In genomic region chr5:113682497-113683136, GRCh38 we compare ENCODE assay signal across 12 cellular contexts.
DNase-seq lines count a peak whose midpoint lies in the region; ATAC-seq, FAIRE-seq and TF ChIP-seq lines count a peak whose summit lies in the region.
"Had no signal": no experiment of that assay in that cellular context is flagged by ENCODE, and none has a peak within 500 bp of the region (broad histone marks: within the 10 kb centered on the region; RNA-seq: fewer than 3 reads in every experiment).

No MANE protein-coding gene starts in this region.

- no peak overlapping the region for H3K56ac ChIP-seq in mesendoderm (ENCODE audit: low read length)

- H2BK5ac ChIP-seq in mesendoderm (ENCODE audit: low read length): peak overlapping the region; percentile 1

- H3K4me1 Mint-ChIP-seq in astrocyte (ENCODE audit: low read depth, unreplicated experiment): no peaks in the 10 kb centered on the region

- H3K27me3 ChIP-seq in astrocyte (ENCODE audit: insufficient read depth, low read length): no peaks in the 10 kb centered on the region
- no peaks in the 10 kb centered on the region for H3K27me3 ChIP-seq in mesendoderm (ENCODE audit: insufficient read depth, low read length, poor library complexity)

- H3K9me3 Mint-ChIP-seq in astrocyte (ENCODE audit: unreplicated experiment): no peaks in the 10 kb centered on the region

- no peak overlapping the region for H3K4me3 ChIP-seq in astrocyte (ENCODE audit: insufficient read depth, low read depth, low read length)
- H3K4me3 ChIP-seq in mesendoderm (ENCODE audit: low read length): no peak overlapping the region

- no peak overlapping the region for H2BK120ac ChIP-seq in mesendoderm (ENCODE audit: low read depth, low read length)

- H3K27ac Mint-ChIP-seq in astrocyte (ENCODE audit: unreplicated experiment): no peak overlapping the region

- H4K20me1 ChIP-seq in astrocyte (ENCODE audit: insufficient read depth, low read length): no peaks in the 10 kb centered on the region

- no peak overlapping the region for H3K4me3 Mint-ChIP-seq in astrocyte (ENCODE audit: unreplicated experiment)

- H3K27me3 Mint-ChIP-seq in astrocyte (ENCODE audit: low read depth, unreplicated experiment): no peaks in the 10 kb centered on the region

- no peaks in the 10 kb centered on the region for H3K4me1 ChIP-seq in astrocyte (ENCODE audit: insufficient read depth, low read length)
- peaks cover 11% of the 10 kb centered on the region for H3K4me1 ChIP-seq in mesendoderm (ENCODE audit: control insufficient read depth, low read depth, low read length)

- H3K18ac ChIP-seq in mesendoderm (ENCODE audit: low read length): peak overlapping the region; percentile 94

- H4K5ac ChIP-seq in mesendoderm (ENCODE audit: low read length): no peak overlapping the region

- WGBS in mesendoderm (ENCODE audit: extremely low coverage, insufficient coverage, low lambda C conversion rate): no CpG with 5 or more reads among the region's 7 CpGs

- ATAC-seq in HG03354 (IDR thresholded peaks at IDR 0.05; ENCODE audit: poor library complexity, severe bottlenecking, unreplicated experiment): no peak

- H3K23ac ChIP-seq in mesendoderm (ENCODE audit: low read length): no peak overlapping the region

- no peak for FAIRE-seq in astrocyte (lab: Jason Lieb, UNC)

- no peak for TF ChIP-seq CTCF in astrocyte (IDR thresholded peaks at IDR 0.05; ENCODE audit: insufficient read depth, low read depth, low read length)

- H2BK15ac ChIP-seq in mesendoderm (replicated peaks; ENCODE audit: low read depth): no peak overlapping the region

- no peak overlapping the region for H2AFZ ChIP-seq in astrocyte (ENCODE audit: low read depth, low read length)

- H3K4ac ChIP-seq in mesendoderm (ENCODE audit: low read depth, low read length): no peak overlapping the region

- H3K36me3 ChIP-seq in astrocyte (ENCODE audit: insufficient read depth, low read length): no peaks in the 10 kb centered on the region
- H3K36me3 ChIP-seq in mesendoderm (ENCODE audit: control insufficient read depth, insufficient read depth, low read length): no peaks in the 10 kb centered on the region

- no peaks in the 10 kb centered on the region for H3K9me3 ChIP-seq in astrocyte (ENCODE audit: insufficient read depth, low read depth, low read length)

- H3K36me3 Mint-ChIP-seq in astrocyte (ENCODE audit: low read depth, unreplicated experiment): no peaks in the 10 kb centered on the region

- no peak overlapping the region for H4K8ac ChIP-seq in mesendoderm (ENCODE audit: low read depth, low read length)

- H3K9ac ChIP-seq in astrocyte (ENCODE audit: low read length): no peak overlapping the region
- H3K9ac ChIP-seq in mesendoderm (ENCODE audit: low read length): no peak overlapping the region

- H2AK5ac ChIP-seq in mesendoderm (ENCODE audit: low read length): no peak overlapping the region

- H3K4me2 ChIP-seq in astrocyte (ENCODE audit: low read length): no peak overlapping the region
- H3K4me2 ChIP-seq in mesendoderm (ENCODE audit: low read length): no peak overlapping the region

- H3K79me1 ChIP-seq in mesendoderm (ENCODE audit: low read length): no peaks in the 10 kb centered on the region

- DNase-seq in DMS 273 (lab: John Stamatoyannopoulos, UW; ENCODE audit: unreplicated experiment): peak; percentile 44
- no peak for DNase-seq in DMS 273 treated with DMSO at 0.1 percent for 48 hours (lab: John Stamatoyannopoulos, UW)
- DNase-seq in M059J (ENCODE audit: low read depth): peak; percentile 2
- peak; percentile 3 for DNase-seq in astrocyte (ENCODE audit: low read depth)
- peak; percentile 91 for DNase-seq in mesendoderm
- no peak for DNase-seq in globus pallidus (ENCODE audit: low spot score)
- no peak for DNase-seq in SK-N-DZ (ENCODE audit: low spot score)
- DNase-seq: 8988T; activated naive CD4-positive, alpha-beta T cell treated with Interleukin-2 at 50 U/mL for 16 hours; effector CD8-positive, alpha-beta T cell; stimulated activated CD4-positive, alpha-beta T cell treated with anti-CD3 and anti-CD28 coated beads, Interleukin-4, amount 100 ng/mL, for 24 hours had no signal

- H3K27ac ChIP-seq in astrocyte (ENCODE audit: low read depth, low read length) (no peak overlapping the region), mesendoderm (ENCODE audit: low read depth, low read length) (peak overlapping the region; percentile 52)

- H3K79me2 ChIP-seq in astrocyte (ENCODE audit: insufficient read depth, low read length) (no peaks in the 10 kb centered on the region), mesendoderm (ENCODE audit: control insufficient read depth, insufficient read depth, low read length) (no peaks in the 10 kb centered on the region)

Comparison
In these comparisons a context has a peak if more than half of its experiments do, and no peak if none do; other contexts are left out.
1. DNase-seq: peak in DMS 273 (single experiment), M059J (single experiment), astrocyte (single experiment) and mesendoderm (single experiment); none in DMS 273 treated with DMSO at 0.1 percent for 48 hours (single experiment), globus pallidus (single experiment) and SK-N-DZ (single experiment).